ENCODE assay signal across 17 cellular contexts in genomic region chr16:66846831-66847230, GRCh38. TPM values are rescaled to one million over a fixed set of nuclear protein-coding genes. Genes with fewer than 3 reads are reported as not detected.
DNase-seq lines count a peak whose midpoint lies in the region; FAIRE-seq and TF ChIP-seq lines count a peak whose summit lies in the region.
"Had no signal": no experiment of that assay in that cellular context is flagged by ENCODE, and none has a peak within 500 bp of the region (broad histone marks: within the 10 kb centered on the region; RNA-seq: fewer than 3 reads in every experiment).

No MANE protein-coding gene starts in this region.

- peaks cover 14% of the 10 kb centered on the region for H3K4me1 Mint-ChIP-seq in activated T-cell treated with anti-CD3 and anti-CD28 coated beads, Interleukin-2, amount 50 U/mL, for 24 hours (ENCODE audit: low read depth)

- no peak overlapping the region for H3K4me3 Mint-ChIP-seq in activated T-cell treated with anti-CD3 and anti-CD28 coated beads, Interleukin-2, amount 50 U/mL, for 24 hours
- H3K4me3 Mint-ChIP-seq: HFFc6 had no signal

- H3K9me3 Mint-ChIP-seq in activated T-cell treated with anti-CD3 and anti-CD28 coated beads, Interleukin-2, amount 50 U/mL, for 24 hours = no peaks in the 10 kb centered on the region
- H3K9me3 Mint-ChIP-seq: CD4-positive, alpha-beta memory T cell; HFFc6 had no signal

- H3K27ac ChIP-seq in adrenal gland = no peak overlapping the region
- H3K27ac ChIP-seq: C4-2B had no signal

- no peak overlapping the region for H3K27ac Mint-ChIP-seq in activated T-cell treated with anti-CD3 and anti-CD28 coated beads, Interleukin-2, amount 50 U/mL, for 24 hours
- H3K27ac Mint-ChIP-seq: CD4-positive, alpha-beta memory T cell; HFFc6 had no signal

- peaks cover 8 to 11% of the 10 kb centered on the region in 2 donors for H3K4me1 ChIP-seq in adrenal gland (replicated peaks in 1 of 2)

- TF ChIP-seq CTCF in adrenal gland (IDR thresholded peaks at IDR 0.05) = no peak

- no peak overlapping the region for H3K4me3 ChIP-seq in adrenal gland

- peak; percentile 15 for DNase-seq in activated T-cell treated with anti-CD3 and anti-CD28 coated beads, Interleukin-2, amount 50 U/mL, for 24 hours
- no peak for DNase-seq in activated T-cell treated with anti-CD3 and anti-CD28 coated beads, Interleukin-2, amount 50 U/mL, for 1 hour
- no peak for DNase-seq in HTR-8/SVneo (ENCODE audit: insufficient read length, low spot score)
- DNase-seq in iPS-NIHi7 (ENCODE audit: extremely low spot score) = peak; percentile 4
- DNase-seq in NK-92 (lab: John Stamatoyannopoulos, UW; ENCODE audit: unreplicated experiment) = no peak
- DNase-seq in adrenal gland = no peak
- no peak for DNase-seq in cortex of kidney (lab: John Stamatoyannopoulos, UW)
- DNase-seq: ACHN; CD4-positive, alpha-beta memory T cell; DMS79 treated with DMSO at 0.1 percent for 48 hours; EL; HCEC 1CT; HFFc6 had no signal

- intact Hi-C loops in adrenal gland (cut with DNase I) = loop anchor here in 1 of 2 donors (10.0 kb wide), 1 partner anchor 122 kb away; no protein-coding TSS in a partner anchor

- peaks cover 42% of the 10 kb centered on the region for H3K27me3 Mint-ChIP-seq in activated T-cell treated with anti-CD3 and anti-CD28 coated beads, Interleukin-2, amount 50 U/mL, for 24 hours

- H3K36me3 ChIP-seq in adrenal gland (replicated peaks in 1 of 2) = no peaks in the 10 kb centered on the region

- TF ChIP-seq POLR2A in adrenal gland (IDR thresholded peaks at IDR 0.05) = no peak

- FAIRE-seq in HTR-8/SVneo (lab: Jason Lieb, UNC) = peak; percentile 48
- FAIRE-seq: G401.6 had no signal

- H3K27me3 ChIP-seq in adrenal gland = peaks cover 22% of the 10 kb centered on the region

- no peaks in the 10 kb centered on the region for H3K36me3 Mint-ChIP-seq in activated T-cell treated with anti-CD3 and anti-CD28 coated beads, Interleukin-2, amount 50 U/mL, for 24 hours (ENCODE audit: low read depth)
- H3K36me3 Mint-ChIP-seq: CD4-positive, alpha-beta memory T cell had no signal

- WGBS in adrenal gland, 4 donors = 90 to 98% (median 96%) methylated on average over 4 to 6 of the region's 6 CpGs

- no peaks in the 10 kb centered on the region for H3K9me3 ChIP-seq in adrenal gland (replicated peaks in 1 of 3)

RNA-seq across cellular contexts. Expression of gene CA7, which starts 2.6 kb away (rescaled TPM):
- total RNA-seq in adrenal gland = not detected
- polyA plus RNA-seq in adrenal gland = not detected
- total RNA-seq: A172; CD4-positive, alpha-beta memory T cell; H4; HFFc6 had no signal
- polyA plus RNA-seq: CD4-positive, alpha-beta memory T cell had no signal

RNA-seq across cellular contexts. Expression of gene NAE1, which starts 16.1 kb away (rescaled TPM):
- 10 to 100 TPM; 30.9 to 57.3 (median 48.0) TPM for total RNA-seq in adrenal gland
- 10 to 100 TPM; 43.7 to 62.8 (median 49.6) TPM for polyA plus RNA-seq in adrenal gland

RNA-seq across cellular contexts. Expression of gene PDP2, which starts 33.5 kb away (rescaled TPM):
- 10 to 100 TPM in 7 of 8 donors, 1 to 10 TPM in 1; 3.6 to 27.8 (median 13.9) TPM for total RNA-seq in adrenal gland
- polyA plus RNA-seq in adrenal gland = 10 to 100 TPM in 1 of 3 donors, 1 to 10 TPM in 2; 1.3 to 12.1 (median 2.7) TPM

RNA-seq across cellular contexts. Expression of gene TERB1, which starts 45.4 kb away (rescaled TPM):
- total RNA-seq in adrenal gland = not detected
- not detected for polyA plus RNA-seq in adrenal gland
- total RNA-seq: A172, HFFc6 had no signal
- polyA plus RNA-seq: CD4-positive, alpha-beta memory T cell had no signal

Comparison
In these comparisons a context has a peak if more than half of its experiments do, and no peak if none do; other contexts are left out.
1. DNase-seq: peak in activated T-cell treated with anti-CD3 and anti-CD28 coated beads, Interleukin-2, amount 50 U/mL, for 24 hours (single experiment) and iPS-NIHi7 (single experiment); none in activated T-cell treated with anti-CD3 and anti-CD28 coated beads, Interleukin-2, amount 50 U/mL, for 1 hour (single experiment), HTR-8/SVneo (single experiment), NK-92 (single experiment), adrenal gland (0 of 7) and cortex of kidney (single experiment).